Comparison of ENCODE assay signal across 20 cellular contexts in the genomic region with DNA sequence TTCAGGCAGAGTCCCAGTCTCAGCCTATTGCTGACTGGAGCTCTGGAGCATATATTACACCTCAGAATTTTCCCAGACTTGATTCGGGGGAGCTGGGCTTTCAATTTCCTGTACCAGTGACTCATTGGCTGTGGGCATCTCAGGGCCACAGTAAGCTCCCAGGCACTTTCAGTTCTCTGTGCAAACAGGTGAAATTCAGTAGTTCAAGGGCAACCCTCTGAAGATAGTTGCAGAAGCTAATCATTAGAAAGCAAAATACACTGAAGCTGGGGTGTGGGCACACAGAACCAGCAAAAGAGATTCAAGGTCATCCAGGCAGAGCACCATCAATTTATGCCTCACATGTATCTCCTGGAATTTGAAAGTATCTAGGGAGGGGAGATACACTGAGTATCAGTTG. TPM values are rescaled to one million over a fixed set of nuclear protein-coding genes. Genes with fewer than 3 reads are reported as not detected.
DNase-seq lines count a peak whose midpoint lies in the region; ATAC-seq, FAIRE-seq and TF ChIP-seq lines count a peak whose summit lies in the region.
"Had no signal": no experiment of that assay in that cellular context is flagged by ENCODE, and none has a peak within 500 bp of the region (broad histone marks: within the 10 kb centered on the region; RNA-seq: fewer than 3 reads in every experiment).

No MANE protein-coding gene starts in this region.

- 0 out of 2 replicates have a peak overlapping the region, but pooled peaks have one; percentile 13 for H3K4me2 ChIP-seq in GM12878 (ENCODE audit: control insufficient read depth, insufficient read depth)
- H3K4me2 ChIP-seq: GM23338 had no signal

- intact Hi-C loops in GM12878 (cut with micrococcal nuclease; ENCODE audit: unreplicated experiment) = no loop called here
- intact Hi-C loops in CD14-positive monocyte (cut with micrococcal nuclease) = loop anchor here in 1 of 2 donors (5.0 kb wide), 1 partner anchor 37 kb away; no protein-coding TSS in a partner anchor
- intact Hi-C loops in sigmoid colon (cut with DNase I) = no loop called here
- intact Hi-C loops in left cardiac atrium (cut with DNase I) = no loop called here

- TF ChIP-seq EP300 in GM12878 (IDR thresholded peaks at IDR 0.05; ENCODE audit: borderline replicate concordance in 1 of 2, control insufficient read depth in 1 of 2, low read depth in 2 of 2, low read length in 2 of 2) = no peak
- TF ChIP-seq EP300 in sigmoid colon (IDR thresholded peaks at IDR 0.05) = no peak

- no peak overlapping the region for H3K4me3 ChIP-seq in GM12878
- H3K4me3 ChIP-seq in sigmoid colon = no peak overlapping the region
- H3K4me3 ChIP-seq: ascending aorta, GM23338 had no signal

- H3K4me1 Mint-ChIP-seq in CD14-positive monocyte = peaks cover 12% of the 10 kb centered on the region
- H3K4me1 Mint-ChIP-seq: GM23338 had no signal

- BruUV-seq in GM12878 (replicated peaks; lab: Mats Ljungman, UMichigan) = no TSS peak

- no peak overlapping the region for H2AFZ ChIP-seq in GM12878 (ENCODE audit: control insufficient read depth, low read depth, low read length)

- no peak for TF ChIP-seq RAD21 in GM12878 (IDR thresholded peaks at IDR 0.05; ENCODE audit: insufficient read depth, low read depth, low read length)

- H3K27ac Mint-ChIP-seq in CD14-positive monocyte = no peak overlapping the region
- H3K27ac Mint-ChIP-seq: GM23338, immature natural killer cell had no signal

- no peaks in the 10 kb centered on the region for H3K79me2 ChIP-seq in GM12878 (ENCODE audit: control insufficient read depth, insufficient read depth, low read length)

- H3K36me3 Mint-ChIP-seq in CD14-positive monocyte = peaks cover 0 to 2% of the 10 kb centered on the region in 2 donors
- H3K36me3 Mint-ChIP-seq: immature natural killer cell had no signal

- WGBS in GM12878 (ENCODE audit: insufficient coverage, insufficient replicate concordance, low lambda C conversion rate, missing lambda C conversion rate) = 0% methylated on average over 1 of the region's 1 CpG
- 20 to 41% methylated on average over 1 of the region's 1 CpG for WGBS in sigmoid colon, 2 donors

- SMC1A ChIA-PET in GM12878 (lab: Charles Lee; ENCODE audit: uncharacterized antibody, unreplicated experiment) = interaction anchor here (1.1 to 5.8 kb wide), 9 partner anchors 8 to 51 kb away, joined by 3 to 48 read pairs (median 5); no protein-coding TSS in a partner anchor

- H4K20me1 ChIP-seq in GM12878 (ENCODE audit: control insufficient read depth, insufficient read depth) = no peaks in the 10 kb centered on the region

- no peak overlapping the region for H3K9ac ChIP-seq in GM12878 (ENCODE audit: control insufficient read depth, insufficient read depth, low read length)

- H3K4me1 ChIP-seq in GM12878 (ENCODE audit: control insufficient read depth, insufficient read depth, low read length) = peaks cover 20% of the 10 kb centered on the region
- no peaks in the 10 kb centered on the region for H3K4me1 ChIP-seq in sigmoid colon
- H3K4me1 ChIP-seq: ascending aorta had no signal

- H3K36me3 ChIP-seq in GM12878 (ENCODE audit: control insufficient read depth in 2 of 2, insufficient read depth in 2 of 2, low read length in 1 of 2) (no peaks in the 10 kb centered on the region), sigmoid colon (no peaks in the 10 kb centered on the region)
- H3K36me3 ChIP-seq: ascending aorta had no signal

- CTCF ChIA-PET in GM12878 (lab: Yijun Ruan, JAX) = interaction anchor here (0.6 to 4.0 kb wide), 9 partner anchors 10 to 62 kb away, joined by 3 to 34 read pairs (median 3); no protein-coding TSS in a partner anchor

- in situ Hi-C loops in ACHN (cut with HindIII; ENCODE audit: low pct_ligation_motif_present, low pct_unique_long_range_greater_than_20kb, low sequenced_read_pairs) (no loop called here), GM12878 (cut with MboI) (no loop called here)

- RAD21 ChIA-PET in GM12878 (lab: Charles Lee; ENCODE audit: unreplicated experiment) = interaction anchor here (0.8 to 2.9 kb wide), 7 partner anchors 8 to 21 kb away, joined by 3 to 19 read pairs (median 4); a partner anchor contains a TSS

- H3K27ac ChIP-seq in GM12878 (ENCODE audit: control insufficient read depth, insufficient read depth) = no peak overlapping the region
- no peak overlapping the region for H3K27ac ChIP-seq in sigmoid colon
- H3K27ac ChIP-seq: ascending aorta, HL-60 had no signal

- ATAC-seq in GM18873 (IDR thresholded peaks at IDR 0.05; ENCODE audit: low FRiP score, unreplicated experiment) (peak; percentile 46), GM12878 (peak; percentile 66), left cardiac atrium (no peak)
- ATAC-seq: GM23338 had no signal

- TF ChIP-seq CTCF in GM12878 (IDR thresholded peaks at IDR 0.05 in 2 of 3, conservative IDR thresholded peaks at IDR 0.05 in 1 of 3; ENCODE audit: control insufficient read depth in 2 of 3, extremely low read depth in 1 of 3, insufficient read depth in 1 of 3, low read depth in 3 of 3, low read length in 3 of 3) = no peak
- no peak for TF ChIP-seq CTCF in CD14-positive monocyte (IDR thresholded peaks at IDR 0.05)
- TF ChIP-seq CTCF in sigmoid colon (IDR thresholded peaks at IDR 0.05) = no peak

- TF ChIP-seq POLR2A in GM12878 (IDR thresholded peaks at IDR 0.05; ENCODE audit: low read depth, low read length) = no peak
- no peak for TF ChIP-seq POLR2A in sigmoid colon (IDR thresholded peaks at IDR 0.05)

- H3K9me3 Mint-ChIP-seq in CD14-positive monocyte = peaks cover 0 to 3% (median 0%) of the 10 kb centered on the region in 7 donors
- H3K9me3 Mint-ChIP-seq: GM23338, immature natural killer cell had no signal

- no peak for FAIRE-seq in GM12878 (lab: Jason Lieb, UNC)
- FAIRE-seq: D721Med, GM19239 had no signal

- no peaks in the 10 kb centered on the region for H3K27me3 ChIP-seq in GM12878 (replicated peaks in 1 of 2; ENCODE audit: control insufficient read depth in 2 of 2, insufficient read depth in 2 of 2, low read length in 1 of 2)
- H3K27me3 ChIP-seq in sigmoid colon = no peaks in the 10 kb centered on the region
- H3K27me3 ChIP-seq: ascending aorta had no signal

- POLR2A ChIA-PET in GM12878 (lab: Charles Lee) = interaction anchor here (0.6 to 2.3 kb wide), 6 partner anchors 10 to 537 kb away, joined by 3 to 8 read pairs (median 3); no protein-coding TSS in a partner anchor

- H3K4me3 Mint-ChIP-seq in CD14-positive monocyte = no peak overlapping the region
- H3K4me3 Mint-ChIP-seq: GM23338, immature natural killer cell had no signal

- peak; percentile 32 for DNase-seq in ACHN
- peak; percentile 33 for DNase-seq in MV-4-11 (lab: John Stamatoyannopoulos, UW)
- DNase-seq in GM12878 (ENCODE audit: low read depth, low spot score) = no peak
- no peak for DNase-seq in CD14-positive monocyte (ENCODE audit: low spot score)
- DNase-seq in sigmoid colon = no peak
- DNase-seq in NCI-H526 (lab: John Stamatoyannopoulos, UW) = no peak
- no peak for DNase-seq in left cardiac atrium
- DNase-seq: activated CD8-positive, alpha-beta memory T cell treated with anti-CD3 and anti-CD28 coated beads, Interleukin-2, amount 50 U/mL, for 48 hours; foreskin melanocyte; immature natural killer cell; NCI-H2107; stimulated activated CD4-positive, alpha-beta T cell treated with anti-CD3 and anti-CD28 coated beads, Interleukin-15, amount 100 ng/mL, for 24 hours; trophoblast cell had no signal

- H3K9me3 ChIP-seq in GM12878 (replicated peaks; ENCODE audit: control insufficient read depth, insufficient read depth, low read length) (no peaks in the 10 kb centered on the region), sigmoid colon (no peaks in the 10 kb centered on the region)
- H3K9me3 ChIP-seq: ascending aorta had no signal

- H3K27me3 Mint-ChIP-seq in CD14-positive monocyte (ENCODE audit: low read depth in 3 of 3) = peaks cover 0 to 2% (median 0%) of the 10 kb centered on the region in 3 donors

RNA-seq across cellular contexts. Expression of a gene that starts 8.1 kb away (rescaled TPM):
- 248 and 265 TPM in 2 replicates for total RNA-seq in GM12878 (2013; cell fraction: nucleolus; rRNA removed)
- total RNA-seq in GM12878 (2014; rRNA removed) (92.2 and 103 TPM in 2 replicates), GM12878 (2014; rRNA removed; fragmentation: Illumina TruSeq; extraction: Trizol) (133 and 138 TPM in 2 replicates), GM12878 (2021) (134 and 135 TPM in 2 replicates), sigmoid colon (10 to 100 TPM; 20.7 to 38.2 (median 26.9) TPM), left cardiac atrium (10 to 100 TPM; 31.8 to 41.9 TPM)
- polyA plus RNA-seq in GM12878 (2011; ENCODE audit: low read depth) = 39.4 TPM
- polyA plus RNA-seq in GM12878 (2011; rRNA removed) (44.0 and 51.2 TPM in 2 replicates), GM12878 (2014; fragmentation: Illumina TruSeq; extraction: Trizol) (101 and 122 TPM in 2 replicates), GM12878 (2014; fragmentation: Nextera tagmentation; extraction: Ambion mirVana) (10 to 100 TPM; 16.2 to 17.0 TPM), GM12878 (2014; rRNA removed) (57.5 and 67.6 TPM in 2 replicates), GM12878 (2016; fragmentation: Nextera tagmentation; extraction: Ambion mirVana) (10 to 100 TPM; 30.5 to 73.1 TPM), CD14-positive monocyte (10 to 100 TPM; 15.3 to 26.5 TPM), sigmoid colon (10 to 100 TPM in 1 of 3 donors, 1 to 10 TPM in 2; 3.6 to 14.8 (median 5.1) TPM)
- polyA plus RNA-seq in GM12878 (2011; cell fraction: cytosol; rRNA removed) = 23.7 and 24.4 TPM in 2 replicates
- polyA plus RNA-seq in GM12878 (2011; cell fraction: nucleus; rRNA removed) = 52.6 and 57.6 TPM in 2 replicates
- polyA plus RNA-seq in GM12878 (2012) = 51.7 and 57.1 TPM in 2 replicates
- 60.8 and 87.0 TPM in 2 replicates for polyA minus RNA-seq in GM12878 (2011; rRNA and poly(A)+ RNA removed)
- 25.0 and 33.6 TPM in 2 replicates for polyA minus RNA-seq in GM12878 (2011; cell fraction: cytosol; rRNA and poly(A)+ RNA removed)
- polyA minus RNA-seq in GM12878 (2011; cell fraction: nucleus; rRNA and poly(A)+ RNA removed) = 52.8 and 99.4 TPM in 2 replicates

RNA-seq across cellular contexts. Expression of a gene that starts 32.8 kb away (rescaled TPM):
- not detected in 2 replicates for total RNA-seq in GM12878 (2013; cell fraction: nucleolus; rRNA removed)
- not detected in 2 replicates for total RNA-seq in GM12878 (2014; rRNA removed)
- not detected in 2 replicates for total RNA-seq in GM12878 (2014; rRNA removed; fragmentation: Illumina TruSeq; extraction: Trizol)
- not detected in 2 replicates for total RNA-seq in GM12878 (2021)
- not detected for polyA plus RNA-seq in GM12878 (2011; ENCODE audit: low read depth)
- not detected in 2 replicates for polyA plus RNA-seq in GM12878 (2011; rRNA removed)
- not detected in 2 replicates for polyA plus RNA-seq in GM12878 (2011; cell fraction: cytosol; rRNA removed)
- not detected in 2 replicates for polyA plus RNA-seq in GM12878 (2011; cell fraction: nucleus; rRNA removed)
- polyA plus RNA-seq in GM12878 (2012) = not detected in 2 replicates
- polyA plus RNA-seq in GM12878 (2014; fragmentation: Illumina TruSeq; extraction: Trizol) = not detected in 2 replicates
- polyA plus RNA-seq in GM12878 (2014; fragmentation: Nextera tagmentation; extraction: Ambion mirVana) = not detected
- polyA plus RNA-seq in GM12878 (2014; rRNA removed) = not detected in 2 replicates
- polyA plus RNA-seq in GM12878 (2016; fragmentation: Nextera tagmentation; extraction: Ambion mirVana) = not detected
- not detected in 2 replicates for polyA minus RNA-seq in GM12878 (2011; rRNA and poly(A)+ RNA removed)
- polyA minus RNA-seq in GM12878 (2011; cell fraction: cytosol; rRNA and poly(A)+ RNA removed) = not detected in 2 replicates
- not detected in 2 replicates for polyA minus RNA-seq in GM12878 (2011; cell fraction: nucleus; rRNA and poly(A)+ RNA removed)
- polyA plus RNA-seq in CD14-positive monocyte = under 1 TPM; 0.45 to 0.54 TPM
- not detected for total RNA-seq in sigmoid colon
- 1 to 10 TPM; 5.3 to 9.3 (median 6.0) TPM for polyA plus RNA-seq in sigmoid colon
- total RNA-seq in left cardiac atrium = under 1 TPM in 1 of 2 donors, not detected in 1; 0.18 TPM
- total RNA-seq: ascending aorta, SK-MEL-5 had no signal
- polyA plus RNA-seq: immature natural killer cell had no signal

Comparison
In these comparisons a context has a peak if more than half of its experiments do, and no peak if none do; other contexts are left out.
1. DNase-seq: peak in ACHN (single experiment) and MV-4-11 (single experiment); none in GM12878 (single experiment), CD14-positive monocyte (single experiment), sigmoid colon (single experiment), NCI-H526 (0 of 2) and left cardiac atrium (single experiment).
2. ATAC-seq: peak in GM18873 (single experiment) and GM12878 (single experiment); none in left cardiac atrium (0 of 2).